In genomic region chr12:12439636-12440035, GRCh38 we compare ENCODE assay signal across 9 cellular contexts.
DNase-seq lines count a peak whose midpoint lies in the region; ATAC-seq lines count a peak whose summit lies in the region.
"Had no signal": no experiment of that assay in that cellular context is flagged by ENCODE, and none has a peak within 500 bp of the region (broad histone marks: within the 10 kb centered on the region; RNA-seq: fewer than 3 reads in every experiment).

No MANE protein-coding gene starts in this region.

- DNase-seq in HuH-7 (ENCODE audit: low spot score): peak; percentile 52
- DNase-seq in activated CD4-positive, CD25-positive, alpha-beta regulatory T cell treated with anti-CD3 and anti-CD28 coated beads, Interleukin-2, amount 50 U/mL, for 72 hours: peak; percentile 54
- DNase-seq in central memory CD4-positive, alpha-beta T cell: peak; percentile 46
- peak; percentile 61 to 76 for DNase-seq in stimulated activated CD4-positive, alpha-beta T cell treated with anti-CD3 and anti-CD28 coated beads, Interleukin-15, amount 100 ng/mL, for 48 hours (ENCODE audit: low read depth in 2 of 2)
- no peak for DNase-seq in caudate nucleus (lab: John Stamatoyannopoulos, UW)
- no peak for DNase-seq in COLO829 (ENCODE audit: low spot score)
- DNase-seq in GM19238 (ENCODE audit: insufficient read length, low spot score): no peak
- DNase-seq: foreskin melanocyte had no signal

- H3K27ac ChIP-seq in caudate nucleus (ENCODE audit: low read depth, low read length): no peak overlapping the region

- ATAC-seq in HG02610 (IDR thresholded peaks at IDR 0.05; ENCODE audit: unreplicated experiment): no peak

Comparison
In these comparisons a context has a peak if more than half of its experiments do, and no peak if none do; other contexts are left out.
1. DNase-seq: peak in HuH-7 (single experiment), activated CD4-positive, CD25-positive, alpha-beta regulatory T cell treated with anti-CD3 and anti-CD28 coated beads, Interleukin-2, amount 50 U/mL, for 72 hours (single experiment), central memory CD4-positive, alpha-beta T cell (single experiment) and stimulated activated CD4-positive, alpha-beta T cell treated with anti-CD3 and anti-CD28 coated beads, Interleukin-15, amount 100 ng/mL, for 48 hours (2 of 2); none in caudate nucleus (0 of 61), COLO829 (single experiment) and GM19238 (single experiment).